In genomic region chr1:94863919-94864318, GRCh38 we compare ENCODE assay signal across 9 cellular contexts. TPM values are rescaled to one million over a fixed set of nuclear protein-coding genes. Genes with fewer than 3 reads are reported as not detected.
DNase-seq lines count a peak whose midpoint lies in the region; ATAC-seq, FAIRE-seq and TF ChIP-seq lines count a peak whose summit lies in the region.
"Had no signal": no experiment of that assay in that cellular context is flagged by ENCODE, and none has a peak within 500 bp of the region (broad histone marks: within the 10 kb centered on the region; RNA-seq: fewer than 3 reads in every experiment).

No MANE protein-coding gene starts in this region.

- no CpG with 5 or more reads among the region's 4 CpGs for WGBS in neuronal stem cell (ENCODE audit: extremely low coverage in 2 of 2, insufficient read length in 2 of 2, insufficient replicate concordance in 1 of 2), 2 donors

- no peak overlapping the region for H3K23ac ChIP-seq in neuronal stem cell (ENCODE audit: low read depth, low read length, poor library complexity)

- no peak for ATAC-seq in stimulated activated effector memory CD8-positive, alpha-beta T cell treated with anti-CD3 and anti-CD28 coated beads, Interleukin-12 subunit alpha, Interleukin-12 subunit beta, amount 100 ng/mL, for 72 hours
- no peak for ATAC-seq in HG02885 (IDR thresholded peaks at IDR 0.05; ENCODE audit: poor library complexity, unreplicated experiment)
- no peak for ATAC-seq in naive thymus-derived CD8-positive, alpha-beta T cell

- no peaks in the 10 kb centered on the region for H3K9me3 Mint-ChIP-seq in stimulated activated effector memory CD8-positive, alpha-beta T cell treated with anti-CD3 and anti-CD28 coated beads, Interleukin-12 subunit alpha, Interleukin-12 subunit beta, amount 100 ng/mL, for 72 hours
- no peaks in the 10 kb centered on the region for H3K9me3 Mint-ChIP-seq in naive thymus-derived CD8-positive, alpha-beta T cell
- H3K9me3 Mint-ChIP-seq: activated naive CD8-positive, alpha-beta T cell treated with anti-CD3 and anti-CD28 coated beads, Interleukin-2, amount 10 ng/mL, durations not matched to agents 7 days and 5 days had no signal

- no peak overlapping the region for H2BK12ac ChIP-seq in neuronal stem cell (ENCODE audit: low read length)

- H3K4me2 ChIP-seq in neuronal stem cell (ENCODE audit: insufficient read depth, low read length, poor library complexity, severe bottlenecking) = no peak overlapping the region

- no peaks in the 10 kb centered on the region for H3K36me3 Mint-ChIP-seq in stimulated activated effector memory CD8-positive, alpha-beta T cell treated with anti-CD3 and anti-CD28 coated beads, Interleukin-12 subunit alpha, Interleukin-12 subunit beta, amount 100 ng/mL, for 72 hours
- H3K36me3 Mint-ChIP-seq in naive thymus-derived CD8-positive, alpha-beta T cell = no peaks in the 10 kb centered on the region
- H3K36me3 Mint-ChIP-seq: activated naive CD8-positive, alpha-beta T cell treated with anti-CD3 and anti-CD28 coated beads, Interleukin-2, amount 10 ng/mL, durations not matched to agents 7 days and 5 days had no signal

- no peak overlapping the region for H3K18ac ChIP-seq in neuronal stem cell (ENCODE audit: low read length)

- no peak overlapping the region for H3K14ac ChIP-seq in neuronal stem cell (ENCODE audit: low read length)

- peak overlapping the region; percentile 42 for H2AFZ ChIP-seq in neuronal stem cell (ENCODE audit: low read length)

- H2BK15ac ChIP-seq in neuronal stem cell (ENCODE audit: low read length) = no peak overlapping the region

- no peak for TF ChIP-seq CTCF in fibroblast of pulmonary artery (IDR thresholded peaks at IDR 0.05; ENCODE audit: low read length, missing control alignments)

- H3K4me3 ChIP-seq in fibroblast of pulmonary artery (replicated peaks; ENCODE audit: low read depth, low read length) (peak overlapping the region; percentile 19), neuronal stem cell (ENCODE audit: low read length in 2 of 2) (no peak overlapping the region)

- H3K9me3 ChIP-seq in neuronal stem cell (replicated peaks in 1 of 2; ENCODE audit: control insufficient read depth in 2 of 2, insufficient read depth in 1 of 2, low read depth in 1 of 2, low read length in 2 of 2) = no peaks in the 10 kb centered on the region

- no peaks in the 10 kb centered on the region for H3K4me1 Mint-ChIP-seq in stimulated activated effector memory CD8-positive, alpha-beta T cell treated with anti-CD3 and anti-CD28 coated beads, Interleukin-12 subunit alpha, Interleukin-12 subunit beta, amount 100 ng/mL, for 72 hours
- H3K4me1 Mint-ChIP-seq in naive thymus-derived CD8-positive, alpha-beta T cell = no peaks in the 10 kb centered on the region

- no peaks in the 10 kb centered on the region for H3K27me3 ChIP-seq in neuronal stem cell (ENCODE audit: control insufficient read depth in 3 of 3, insufficient read depth in 3 of 3, low read depth in 1 of 3, low read length in 3 of 3)

- H3K4me3 Mint-ChIP-seq in stimulated activated effector memory CD8-positive, alpha-beta T cell treated with anti-CD3 and anti-CD28 coated beads, Interleukin-12 subunit alpha, Interleukin-12 subunit beta, amount 100 ng/mL, for 72 hours = no peak overlapping the region
- H3K4me3 Mint-ChIP-seq in naive thymus-derived CD8-positive, alpha-beta T cell = no peak overlapping the region
- H3K4me3 Mint-ChIP-seq: activated naive CD8-positive, alpha-beta T cell treated with anti-CD3 and anti-CD28 coated beads, Interleukin-2, amount 10 ng/mL, durations not matched to agents 7 days and 5 days had no signal

- DNase-seq in AG08396 (ENCODE audit: low spot score) = peak; percentile 61
- DNase-seq in RCC 7860 (ENCODE audit: low spot score) = peak; percentile 79
- peak; percentile 92 for DNase-seq in fibroblast of pulmonary artery (ENCODE audit: low read depth)
- no peak for DNase-seq in neuronal stem cell (ENCODE audit: low spot score)
- no peak for DNase-seq in stimulated activated CD4-positive, alpha-beta T cell treated with anti-CD3 and anti-CD28 coated beads, Interleukin-2, amount 100 ng/mL, for 48 hours
- no peak for DNase-seq in stimulated activated effector memory CD8-positive, alpha-beta T cell treated with anti-CD3 and anti-CD28 coated beads, Interleukin-12 subunit alpha, Interleukin-12 subunit beta, amount 100 ng/mL, for 72 hours (ENCODE audit: low spot score in 2 of 2)
- DNase-seq in naive thymus-derived CD8-positive, alpha-beta T cell = no peak
- DNase-seq: activated naive CD8-positive, alpha-beta T cell treated with anti-CD3 and anti-CD28 coated beads, Interleukin-2, amount 10 ng/mL, durations not matched to agents 7 days and 5 days had no signal

- H3K4ac ChIP-seq in neuronal stem cell (ENCODE audit: low read length) = no peak overlapping the region

- peaks cover 0 to 4% (median 2%) of the 10 kb centered on the region in 5 donors for H3K27me3 Mint-ChIP-seq in naive thymus-derived CD8-positive, alpha-beta T cell

- no peak overlapping the region for H2BK120ac ChIP-seq in neuronal stem cell (ENCODE audit: low read depth, low read length)

- H3K27ac Mint-ChIP-seq in stimulated activated effector memory CD8-positive, alpha-beta T cell treated with anti-CD3 and anti-CD28 coated beads, Interleukin-12 subunit alpha, Interleukin-12 subunit beta, amount 100 ng/mL, for 72 hours = no peak overlapping the region
- no peak overlapping the region for H3K27ac Mint-ChIP-seq in naive thymus-derived CD8-positive, alpha-beta T cell
- H3K27ac Mint-ChIP-seq: activated naive CD8-positive, alpha-beta T cell treated with anti-CD3 and anti-CD28 coated beads, Interleukin-2, amount 10 ng/mL, durations not matched to agents 7 days and 5 days had no signal

- H3K4me1 ChIP-seq in neuronal stem cell (ENCODE audit: control insufficient read depth in 2 of 2, insufficient read depth in 1 of 2, low read depth in 1 of 2, low read length in 2 of 2) = peaks cover 28 to 43% of the 10 kb centered on the region in 2 donors

- H2AK5ac ChIP-seq in neuronal stem cell (ENCODE audit: low read depth, low read length) = no peak overlapping the region

- H3K36me3 ChIP-seq in neuronal stem cell (replicated peaks in 1 of 2; ENCODE audit: control insufficient read depth in 2 of 2, insufficient read depth in 2 of 2, low read length in 2 of 2) = no peaks in the 10 kb centered on the region

- POLR2A ChIA-PET in naive thymus-derived CD8-positive, alpha-beta T cell (lab: Charles Lee) = no interaction called here

- no peak overlapping the region for H4K8ac ChIP-seq in neuronal stem cell (ENCODE audit: low read depth, low read length)

- no peak overlapping the region for H2BK5ac ChIP-seq in neuronal stem cell (ENCODE audit: low read length)

- H3K27ac ChIP-seq in neuronal stem cell (replicated peaks; ENCODE audit: low read length) = peak overlapping the region; percentile 54

- H3K79me1 ChIP-seq in neuronal stem cell (ENCODE audit: low read depth, low read length) = no peaks in the 10 kb centered on the region

- peak; percentile 90 for FAIRE-seq in RCC 7860 (lab: Jason Lieb, UNC)

- H4K91ac ChIP-seq in neuronal stem cell (ENCODE audit: low read depth, low read length, poor library complexity) = no peak overlapping the region

- no peak overlapping the region for H3K9ac ChIP-seq in neuronal stem cell (ENCODE audit: low read depth, low read length, poor library complexity)

RNA-seq across cellular contexts. Expression of gene SLC44A3, which starts 43.8 kb away (rescaled TPM):
- 0.82 TPM for polyA plus RNA-seq in neuronal stem cell (2013, experiment 1 of 2)
- 1.1 TPM for polyA plus RNA-seq in neuronal stem cell (2013, experiment 2 of 2)
- total RNA-seq in naive thymus-derived CD8-positive, alpha-beta T cell = not detected
- polyA plus RNA-seq in naive thymus-derived CD8-positive, alpha-beta T cell = not detected

Comparison
In these comparisons a context has a peak if more than half of its experiments do, and no peak if none do; other contexts are left out.
1. DNase-seq: peak in AG08396 (single experiment), RCC 7860 (single experiment) and fibroblast of pulmonary artery (single experiment); none in neuronal stem cell (single experiment), stimulated activated CD4-positive, alpha-beta T cell treated with anti-CD3 and anti-CD28 coated beads, Interleukin-2, amount 100 ng/mL, for 48 hours (0 of 2), stimulated activated effector memory CD8-positive, alpha-beta T cell treated with anti-CD3 and anti-CD28 coated beads, Interleukin-12 subunit alpha, Interleukin-12 subunit beta, amount 100 ng/mL, for 72 hours (0 of 2) and naive thymus-derived CD8-positive, alpha-beta T cell (0 of 10).